ENCODE assay signal across 19 cellular contexts in genomic region chr5:142758062-142758802, GRCh38. TPM values are rescaled to one million over a fixed set of nuclear protein-coding genes. Genes with fewer than 3 reads are reported as not detected.
DNase-seq lines count a peak whose midpoint lies in the region; ATAC-seq and TF ChIP-seq lines count a peak whose summit lies in the region.
"Had no signal": no experiment of that assay in that cellular context is flagged by ENCODE, and none has a peak within 500 bp of the region (broad histone marks: within the 10 kb centered on the region; RNA-seq: fewer than 3 reads in every experiment).

No MANE protein-coding gene starts in this region.

- H3K27me3 ChIP-seq in left ventricle myocardium inferior (ENCODE audit: low read depth): no peaks in the 10 kb centered on the region
- H3K27me3 ChIP-seq in liver (ENCODE audit: control insufficient read depth in 4 of 4, insufficient read depth in 4 of 4, low read length in 3 of 4): no peaks in the 10 kb centered on the region
- H3K27me3 ChIP-seq: Peyer's patch had no signal

- H3K36me3 ChIP-seq in left ventricle myocardium inferior (no peaks in the 10 kb centered on the region), liver (ENCODE audit: control insufficient read depth in 4 of 4, insufficient read depth in 3 of 4, low read depth in 1 of 4, low read length in 3 of 4) (no peaks in the 10 kb centered on the region)
- H3K36me3 ChIP-seq: Peyer's patch had no signal

- H3K27ac ChIP-seq in left ventricle myocardium inferior (replicated peaks) (no peak overlapping the region), liver (ENCODE audit: low read depth in 1 of 2, low read length in 2 of 2) (no peak overlapping the region)
- H3K27ac ChIP-seq: Peyer's patch had no signal

- DNase-seq in left ventricle myocardium superior: no peak
- no peak for DNase-seq in left ventricle myocardium inferior
- DNase-seq in SKM-1 treated with dmso at 0.1 percent for 144 hours (lab: John Stamatoyannopoulos, UW; ENCODE audit: unreplicated experiment): peak; percentile 93
- DNase-seq in SW 1271 (lab: John Stamatoyannopoulos, UW): no peak
- no peak for DNase-seq in islet precursor cell
- DNase-seq: activated gamma-delta T cell treated with Interleukin-2 at 50 U/mL for 16 hours; anterior cingulate cortex; CD4-positive, CD25-positive, alpha-beta regulatory T cell; central memory CD4-positive, alpha-beta T cell; erythroblast; foreskin melanocyte; kidney glomerular epithelial cell; NCI-H1092 treated with DMSO at 0.1 percent for 48 hours; NCI-H526 treated with DMSO at 0.1 percent for 48 hours; Peyer's patch; stimulated activated CD8-positive, alpha-beta memory T cell treated with anti-CD3 and anti-CD28 coated beads, Interleukin-4, amount 100 ng/mL, for 48 hours had no signal

- WGBS in liver: 56% methylated on average over 7 of the region's 7 CpGs

- H3K9me3 ChIP-seq in left ventricle myocardium inferior (replicated peaks): no peaks in the 10 kb centered on the region
- no peaks in the 10 kb centered on the region for H3K9me3 ChIP-seq in liver (ENCODE audit: control insufficient read depth in 4 of 4, low read length in 3 of 4)
- H3K9me3 ChIP-seq: Peyer's patch had no signal

- intact Hi-C loops in left ventricle myocardium superior (cut with micrococcal nuclease): no loop called here
- intact Hi-C loops in left ventricle myocardium inferior (cut with micrococcal nuclease): no loop called here

- ATAC-seq in left ventricle myocardium superior (peak; percentile 31), SK-N-SH treated with all-trans-retinoic acid at 6 μM for 48 hours (no peak), GM19455 (IDR thresholded peaks at IDR 0.05; ENCODE audit: unreplicated experiment) (no peak)

- TF ChIP-seq RAD21 in liver (IDR thresholded peaks at IDR 0.05): no peak

- H3K4me3 ChIP-seq in left ventricle myocardium inferior (no peak overlapping the region), liver (ENCODE audit: low read depth in 1 of 3, low read length in 3 of 3) (no peak overlapping the region)
- H3K4me3 ChIP-seq: Peyer's patch had no signal

- TF ChIP-seq CTCF in left ventricle myocardium inferior (IDR thresholded peaks at IDR 0.05; ENCODE audit: borderline replicate concordance) (no peak), liver (IDR thresholded peaks at IDR 0.05; ENCODE audit: low read depth, low read length, missing input control) (no peak)

- H3K4me1 ChIP-seq in left ventricle myocardium inferior (peaks cover 14% of the 10 kb centered on the region), liver (ENCODE audit: control insufficient read depth in 4 of 4, insufficient read depth in 4 of 4, low read length in 3 of 4) (peaks cover 0 to 8% (median 1%) of the 10 kb centered on the region in 4 donors)
- H3K4me1 ChIP-seq: Peyer's patch had no signal

- no peak overlapping the region for H3K9ac ChIP-seq in liver (ENCODE audit: low read depth in 1 of 2, low read length in 2 of 2)

TF ChIP-seq in liver, 16 proteins besides CTCF, POLR2A, EP300 and RAD21:
- no peak for TF ChIP-seq YY1 (IDR thresholded peaks at IDR 0.05)
- peak; percentile 38 to 66 for TF ChIP-seq RXRA (IDR thresholded peaks at IDR 0.05)
- TF ChIP-seq HNF4A (conservative IDR thresholded peaks at IDR 0.05): peak in 1 of 2 donors; percentile 10
- peak in 1 of 2 donors; percentile 7 for TF ChIP-seq JUND (IDR thresholded peaks at IDR 0.05)

TF ChIP-seq in SK-N-SH treated with all-trans-retinoic acid at 6 μM for 48 hours, 23 proteins besides CTCF, POLR2A, EP300 and RAD21:
- TF ChIP-seq, protein P1, sequence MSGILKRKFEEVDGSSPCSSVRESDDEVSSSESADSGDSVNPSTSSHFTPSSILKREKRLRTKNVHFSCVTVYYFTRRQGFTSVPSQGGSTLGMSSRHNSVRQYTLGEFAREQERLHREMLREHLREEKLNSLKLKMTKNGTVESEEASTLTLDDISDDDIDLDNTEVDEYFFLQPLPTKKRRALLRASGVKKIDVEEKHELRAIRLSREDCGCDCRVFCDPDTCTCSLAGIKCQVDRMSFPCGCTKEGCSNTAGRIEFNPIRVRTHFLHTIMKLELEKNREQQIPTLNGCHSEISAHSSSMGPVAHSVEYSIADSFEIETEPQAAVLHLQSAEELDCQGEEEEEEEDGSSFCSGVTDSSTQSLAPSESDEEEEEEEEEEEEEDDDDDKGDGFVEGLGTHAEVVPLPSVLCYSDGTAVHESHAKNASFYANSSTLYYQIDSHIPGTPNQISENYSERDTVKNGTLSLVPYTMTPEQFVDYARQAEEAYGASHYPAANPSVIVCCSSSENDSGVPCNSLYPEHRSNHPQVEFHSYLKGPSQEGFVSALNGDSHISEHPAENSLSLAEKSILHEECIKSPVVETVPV (CRISPR knock-in tag; IDR thresholded peaks at IDR 0.05): no peak
- TF ChIP-seq ZFP30 (CRISPR knock-in tag; IDR thresholded peaks at IDR 0.05): no peak
- TF ChIP-seq PPARA (CRISPR knock-in tag; IDR thresholded peaks at IDR 0.05; ENCODE audit: borderline replicate concordance): no peak
- no peak for TF ChIP-seq BACH2 (CRISPR knock-in tag; IDR thresholded peaks at IDR 0.05; ENCODE audit: borderline replicate concordance)
- no peak for TF ChIP-seq ZNF565 (CRISPR knock-in tag; conservative IDR thresholded peaks at IDR 0.05; ENCODE audit: low read depth)
- no peak for TF ChIP-seq TSHZ2 (CRISPR knock-in tag; IDR thresholded peaks at IDR 0.05)
- no peak for TF ChIP-seq ZNF8 (CRISPR knock-in tag; IDR thresholded peaks at IDR 0.05)
- no peak for TF ChIP-seq RARB (CRISPR knock-in tag; IDR thresholded peaks at IDR 0.05)
- no peak for TF ChIP-seq ZNF70 (CRISPR knock-in tag; IDR thresholded peaks at IDR 0.05)
- TF ChIP-seq GLIS3 (CRISPR knock-in tag; IDR thresholded peaks at IDR 0.05): no peak
- no peak for TF ChIP-seq CREB5 (CRISPR knock-in tag; IDR thresholded peaks at IDR 0.05; ENCODE audit: low read depth)
- no peak for TF ChIP-seq ISL1 (CRISPR knock-in tag; IDR thresholded peaks at IDR 0.05)
- TF ChIP-seq TCF4 (CRISPR knock-in tag; IDR thresholded peaks at IDR 0.05; ENCODE audit: borderline replicate concordance): no peak
- TF ChIP-seq, protein P2, sequence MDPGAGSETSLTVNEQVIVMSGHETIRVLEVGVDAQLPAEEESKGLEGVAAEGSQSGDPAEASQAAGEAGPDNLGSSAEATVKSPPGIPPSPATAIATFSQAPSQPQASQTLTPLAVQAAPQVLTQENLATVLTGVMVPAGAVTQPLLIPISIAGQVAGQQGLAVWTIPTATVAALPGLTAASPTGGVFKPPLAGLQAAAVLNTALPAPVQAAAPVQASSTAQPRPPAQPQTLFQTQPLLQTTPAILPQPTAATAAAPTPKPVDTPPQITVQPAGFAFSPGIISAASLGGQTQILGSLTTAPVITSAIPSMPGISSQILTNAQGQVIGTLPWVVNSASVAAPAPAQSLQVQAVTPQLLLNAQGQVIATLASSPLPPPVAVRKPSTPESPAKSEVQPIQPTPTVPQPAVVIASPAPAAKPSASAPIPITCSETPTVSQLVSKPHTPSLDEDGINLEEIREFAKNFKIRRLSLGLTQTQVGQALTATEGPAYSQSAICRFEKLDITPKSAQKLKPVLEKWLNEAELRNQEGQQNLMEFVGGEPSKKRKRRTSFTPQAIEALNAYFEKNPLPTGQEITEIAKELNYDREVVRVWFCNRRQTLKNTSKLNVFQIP (CRISPR knock-in tag; IDR thresholded peaks at IDR 0.05; ENCODE audit: borderline replicate concordance, low read depth): no peak
- no peak for TF ChIP-seq ZC3H10 (CRISPR knock-in tag; IDR thresholded peaks at IDR 0.05)
- TF ChIP-seq ARNTL (CRISPR knock-in tag; IDR thresholded peaks at IDR 0.05; ENCODE audit: borderline replicate concordance, low read depth): no peak
- no peak for TF ChIP-seq OSR1 (CRISPR knock-in tag; IDR thresholded peaks at IDR 0.05)
- no peak for TF ChIP-seq ZFP3 (CRISPR knock-in tag; IDR thresholded peaks at IDR 0.05)

RNA-seq across cellular contexts. Expression of gene ARHGAP26, which starts 11.9 kb away (rescaled TPM):
- total RNA-seq in left ventricle myocardium superior: 34.9 TPM
- total RNA-seq in left ventricle myocardium inferior: 35.7 TPM
- total RNA-seq in liver: 10 to 100 TPM in 1 of 2 donors, 1 to 10 TPM in 1; 4.4 to 16.7 TPM
- polyA plus RNA-seq in liver: 1 to 10 TPM; 1.8 to 3.9 TPM
